In genomic region chr1:231518485-231519035, GRCh38 we compare ENCODE assay signal across 20 cellular contexts.
"Had no signal": no experiment of that assay in that cellular context is flagged by ENCODE, and none has a peak within 500 bp of the region (broad histone marks: within the 10 kb centered on the region; RNA-seq: fewer than 3 reads in every experiment).

No MANE protein-coding gene starts in this region.

- ATAC-seq: gastroesophageal sphincter, heart right ventricle, left colon, lower lobe of right lung, right cardiac atrium had no signal

- H3K27ac ChIP-seq: gastroesophageal sphincter, heart right ventricle, lower lobe of right lung, prostate gland, skin epidermis, transverse colon had no signal

- H3K36me3 ChIP-seq: gastroesophageal sphincter, heart right ventricle, lower lobe of right lung, prostate gland, transverse colon had no signal

- H3K4me3 ChIP-seq: gastroesophageal sphincter, heart right ventricle, lower lobe of right lung, prostate gland, skin epidermis, transverse colon had no signal

- H3K27me3 ChIP-seq: gastroesophageal sphincter, heart right ventricle, transverse colon had no signal

- FAIRE-seq: colon, islet of Langerhans had no signal

- H3K4me1 ChIP-seq: gastroesophageal sphincter, lower lobe of right lung, prostate gland, transverse colon had no signal

- H3K9me3 ChIP-seq: gastroesophageal sphincter, heart right ventricle, lower lobe of right lung, prostate gland, transverse colon had no signal

- DNase-seq: activated CD4-positive, alpha-beta T cell treated with anti-CD3 and anti-CD28 coated beads, Interleukin-2, amount 10 ng/mL, durations not matched to agents 7 days and 5 days; activated CD4-positive, CD25-positive, alpha-beta regulatory T cell; activated CD8-positive, alpha-beta memory T cell treated with anti-CD3 and anti-CD28 coated beads, Interleukin-2, amount 50 U/mL, for 48 hours; activated gamma-delta T cell treated with Interleukin-2 at 50 U/mL for 16 hours; amniotic stem cell; erythroblast; heart right ventricle; left colon; lower lobe of right lung; nephron progenitor cell; right cardiac atrium; stimulated activated CD4-positive, alpha-beta T cell treated with anti-CD3 and anti-CD28 coated beads, Interleukin-15, amount 100 ng/mL, for 24 hours; stimulated activated CD4-positive, alpha-beta T cell treated with anti-CD3 and anti-CD28 coated beads, Interleukin-4, amount 100 ng/mL, for 1 hour; stimulated activated naive CD4-positive, alpha-beta T cell; transverse colon had no signal
